In genomic region chr9:124660341-124660801, GRCh38 we compare ENCODE assay signal across 8 cellular contexts.
DNase-seq lines count a peak whose midpoint lies in the region; ATAC-seq, FAIRE-seq and TF ChIP-seq lines count a peak whose summit lies in the region.

No MANE protein-coding gene starts in this region.

- H3K79me2 ChIP-seq in HCT116 (ENCODE audit: insufficient read depth, low read length) = peaks cover 46% of the 10 kb centered on the region
- peaks cover 57% of the 10 kb centered on the region for H3K79me2 ChIP-seq in HepG2 (ENCODE audit: insufficient read depth, low read length)

- in situ Hi-C loops in HepG2 (cut with HindIII; ENCODE audit: extremely low pct_ligation_motif_present, low pct_unique_long_range_greater_than_20kb) = no loop called here

- RAD21 ChIA-PET in HCT116 (lab: Charles Lee; ENCODE audit: low non-redundant PET in 1 of 2, low total read pairs in 2 of 2, uncharacterized antibody in 2 of 2, unreplicated experiment in 2 of 2) = no interaction called here

- DNase-seq in CD8-positive, alpha-beta T cell = no peak
- DNase-seq in HCT116 (ENCODE audit: low read depth, low spot score) (no peak), OCI-M1 (lab: John Stamatoyannopoulos, UW) (peak; percentile 76), caudate nucleus (lab: John Stamatoyannopoulos, UW) (peak in 49 of 61 donors; percentile 3 to 71 (median 33)), HepG2 (ENCODE audit: low spot score) (peak; percentile 36), superior temporal gyrus (ENCODE audit: extremely low spot score) (peak; percentile 87), activated gamma-delta T cell treated with Interleukin-2 at 50 U/mL for 16 hours (no peak)
- no peak for DNase-seq in stimulated activated naive CD4-positive, alpha-beta T cell treated with Interleukin-2 at 50 U/mL for 16 hours (lab: John Stamatoyannopoulos, UW)

- H3K4me3 ChIP-seq in CD8-positive, alpha-beta T cell (ENCODE audit: low read depth, low read length) = peak overlapping the region; percentile 60
- H3K4me3 ChIP-seq in HCT116 (replicated peaks in 1 of 2; ENCODE audit: low read depth in 1 of 2, low read length in 2 of 2) (no peak overlapping the region), HepG2 (replicated peaks in 1 of 3; ENCODE audit: insufficient read depth in 1 of 3, low read depth in 2 of 3, low read length in 3 of 3) (peak overlapping the region; percentile 55 to 73 (median 69); a peak in 4 of 6 replicates)

- CTCF ChIA-PET in CD8-positive, alpha-beta T cell (lab: Charles Lee) = interaction anchor here (0.6 to 3.4 kb wide), 4 partner anchors 14 to 123 kb away, joined by 3 to 8 read pairs (median 4); no protein-coding TSS in a partner anchor
- CTCF ChIA-PET in HCT116 (lab: Charles Lee) = interaction anchor here (2.0 to 2.8 kb wide), 2 partner anchors 43 to 193 kb away, joined by 5 to 11 read pairs; partner anchors contain the start of gene WDR38
- CTCF ChIA-PET in HepG2 (lab: Yijun Ruan, JAX; ENCODE audit: low intra/inter-chr PET ratio, low total read pairs) = no interaction called here

- intact Hi-C loops in CD8-positive, alpha-beta T cell (cut with DNase I, micrococcal nuclease) = no loop called here
- intact Hi-C loops in HCT116 (cut with micrococcal nuclease) = no loop called here
- intact Hi-C loops in HepG2 (cut with micrococcal nuclease; ENCODE audit: unreplicated experiment) = no loop called here

- no peaks in the 10 kb centered on the region for H3K9me3 ChIP-seq in CD8-positive, alpha-beta T cell (ENCODE audit: low read length)
- H3K9me3 ChIP-seq in HCT116 (ENCODE audit: control insufficient read depth in 1 of 2, insufficient read depth in 1 of 2, low read depth in 1 of 2, low read length in 2 of 2) (no peaks in the 10 kb centered on the region), HepG2 (ENCODE audit: low read length) (no peaks in the 10 kb centered on the region)

- no peak overlapping the region for H3K27ac ChIP-seq in CD8-positive, alpha-beta T cell (ENCODE audit: low read depth, low read length)
- H3K27ac ChIP-seq in HCT116 (ENCODE audit: low read depth, low read length) (no peak overlapping the region), caudate nucleus (ENCODE audit: low read depth, low read length) (peak overlapping the region; percentile 16), HepG2 (ENCODE audit: extremely low read length, insufficient read depth, low read length) (peak overlapping the region; percentile 94)

- H4K20me1 ChIP-seq in HCT116 (ENCODE audit: insufficient read depth) (no peaks in the 10 kb centered on the region), HepG2 (ENCODE audit: insufficient read depth, low read length) (no peaks in the 10 kb centered on the region)

- peak overlapping the region; percentile 72 for H3K9ac ChIP-seq in HCT116 (ENCODE audit: low read length)
- H3K9ac ChIP-seq in HepG2 (ENCODE audit: insufficient read depth, low read depth, low read length) = peak overlapping the region; percentile 76

- FAIRE-seq in HepG2 (lab: Jason Lieb, UNC) = no peak

- H3K27ac Mint-ChIP-seq in CD8-positive, alpha-beta T cell = peak overlapping the region; percentile 62

- no peaks in the 10 kb centered on the region for H3K9me2 ChIP-seq in HCT116 (ENCODE audit: insufficient read depth)

- H2AFZ ChIP-seq in HCT116 (ENCODE audit: low read depth, low read length, poor library complexity, severe bottlenecking) (no peak overlapping the region), HepG2 (ENCODE audit: low read length) (no peak overlapping the region)

- H3K36me3 Mint-ChIP-seq in CD8-positive, alpha-beta T cell = peaks cover 6% of the 10 kb centered on the region

- H3K36me3 ChIP-seq in CD8-positive, alpha-beta T cell (ENCODE audit: insufficient read depth, low read length) = no peaks in the 10 kb centered on the region
- H3K36me3 ChIP-seq in HCT116 (ENCODE audit: control insufficient read depth in 1 of 2, insufficient read depth in 2 of 2, low read length in 2 of 2) = no peaks in the 10 kb centered on the region
- H3K36me3 ChIP-seq in HepG2 (replicated peaks in 1 of 2; ENCODE audit: control insufficient read depth in 1 of 2, insufficient read depth in 2 of 2, low read length in 2 of 2) = no peaks in the 10 kb centered on the region

- peak overlapping the region; percentile 96 for H3K4me3 Mint-ChIP-seq in CD8-positive, alpha-beta T cell

- WGBS in HepG2 (ENCODE audit: low lambda C conversion rate) = 60% methylated on average over 11 of the region's 11 CpGs

- no peak for TF ChIP-seq CTCF in CD8-positive, alpha-beta T cell (IDR thresholded peaks at IDR 0.05)
- no peak for TF ChIP-seq CTCF in HCT116 (IDR thresholded peaks at IDR 0.05 in 2 of 3, conservative IDR thresholded peaks at IDR 0.05 in 1 of 3; ENCODE audit: borderline replicate concordance in 1 of 3, insufficient read depth in 1 of 3, low read depth in 2 of 3, low read length in 2 of 3)
- no peak for TF ChIP-seq CTCF in HepG2 (CRISPR knock-in tag; IDR thresholded peaks at IDR 0.05)

- no peaks in the 10 kb centered on the region for H3K9me3 Mint-ChIP-seq in CD8-positive, alpha-beta T cell

- peak overlapping the region; percentile 91 for H3K4me2 ChIP-seq in HCT116 (ENCODE audit: low read length)
- H3K4me2 ChIP-seq in HepG2 (ENCODE audit: low read depth, low read length) = peak overlapping the region; percentile 86

- no peak for TF ChIP-seq EP300 in HepG2 (IDR thresholded peaks at IDR 0.05; ENCODE audit: low read depth in 2 of 2, low read length in 2 of 2)
- no peak for TF ChIP-seq EP300 in HepG2 (CRISPR knock-in tag; IDR thresholded peaks at IDR 0.05; ENCODE audit: borderline replicate concordance)

- H3K4me1 ChIP-seq in CD8-positive, alpha-beta T cell (ENCODE audit: insufficient read depth, low read length) = peaks cover 16% of the 10 kb centered on the region
- H3K4me1 ChIP-seq in HCT116 (ENCODE audit: control insufficient read depth in 1 of 2, insufficient read depth in 2 of 2, low read length in 2 of 2) = peaks cover 15 to 39% of the 10 kb centered on the region in 2 experiments; a peak in 3 of 4 replicates
- peaks cover 82% of the 10 kb centered on the region for H3K4me1 ChIP-seq in HepG2 (ENCODE audit: insufficient read depth, low read length)

- H3K27me3 ChIP-seq in CD8-positive, alpha-beta T cell (ENCODE audit: insufficient read depth, low read length) = no peaks in the 10 kb centered on the region
- H3K27me3 ChIP-seq in HCT116 (ENCODE audit: insufficient read depth, low read length) (no peaks in the 10 kb centered on the region), HepG2 (ENCODE audit: control insufficient read depth in 1 of 2, insufficient read depth in 2 of 2, low read length in 2 of 2) (no peaks in the 10 kb centered on the region)

- TF ChIP-seq RAD21 in HCT116 (IDR thresholded peaks at IDR 0.05; ENCODE audit: low read depth) (no peak), HepG2 (CRISPR knock-in tag; IDR thresholded peaks at IDR 0.05) (no peak)

- BruUV-seq in HCT116 (replicated peaks; lab: Mats Ljungman, UMichigan) = no TSS peak
- BruUV-seq in HepG2 (replicated peaks; lab: Mats Ljungman, UMichigan) = no TSS peak

- H3K4me1 Mint-ChIP-seq in CD8-positive, alpha-beta T cell (ENCODE audit: low read depth) = peaks cover 30% of the 10 kb centered on the region

- POLR2A ChIA-PET in CD8-positive, alpha-beta T cell (lab: Charles Lee) = no interaction called here
- POLR2A ChIA-PET in HCT116 (lab: Charles Lee) = interaction anchor here (1.2 to 2.9 kb wide), 2 partner anchors 14 to 71 kb away, joined by 3 to 12 read pairs; no protein-coding TSS in a partner anchor
- POLR2A ChIA-PET in HepG2 (lab: Yijun Ruan, JAX) = interaction anchor here (0.7 to 1.8 kb wide), 4 partner anchors 14 to 50 kb away, joined by 3 to 8 read pairs (median 4); no protein-coding TSS in a partner anchor

- peaks cover 5% of the 10 kb centered on the region for H3K27me3 Mint-ChIP-seq in CD8-positive, alpha-beta T cell (ENCODE audit: low read depth)

- no peak for TF ChIP-seq POLR2A in HCT116 (IDR thresholded peaks at IDR 0.05; ENCODE audit: borderline replicate concordance, extremely low read depth, insufficient read depth, insufficient read length)
- no peak for TF ChIP-seq POLR2A in HepG2 (IDR thresholded peaks at IDR 0.05; ENCODE audit: insufficient read depth in 1 of 2, low read depth in 2 of 2, low read length in 2 of 2)

- ATAC-seq in CD8-positive, alpha-beta T cell = no peak
- ATAC-seq in HCT116 (no peak), HepG2 (no peak)

TF ChIP-seq in HCT116, 20 proteins besides CTCF, POLR2A, EP300 and RAD21 (continues in another document):
- TF ChIP-seq POLR2AphosphoS5 (IDR thresholded peaks at IDR 0.05; ENCODE audit: low read depth, low read length) = no peak
- no peak for TF ChIP-seq EZH2 (IDR thresholded peaks at IDR 0.05)
- TF ChIP-seq ZBTB33 (IDR thresholded peaks at IDR 0.05; ENCODE audit: extremely low read depth, insufficient replicate concordance, low read length) = no peak

TF ChIP-seq in HepG2, 621 proteins besides CTCF, POLR2A, EP300 and RAD21 (continues in another document):
- 0 out of 2 replicates have a peak, but pooled peaks have one; percentile 29 for TF ChIP-seq POGZ (CRISPR knock-in tag; IDR thresholded peaks at IDR 0.05)

Comparison
In these comparisons a context has a peak if more than half of its experiments do, and no peak if none do; other contexts are left out.
1. DNase-seq: peak in OCI-M1 (single experiment), caudate nucleus (49 of 61), HepG2 (single experiment) and superior temporal gyrus (single experiment); none in CD8-positive, alpha-beta T cell (0 of 7), HCT116 (single experiment), activated gamma-delta T cell treated with Interleukin-2 at 50 U/mL for 16 hours (single experiment) and stimulated activated naive CD4-positive, alpha-beta T cell treated with Interleukin-2 at 50 U/mL for 16 hours (single experiment).
2. H3K27ac ChIP-seq: peak in caudate nucleus (single experiment) and HepG2 (single experiment); none in CD8-positive, alpha-beta T cell (single experiment) and HCT116 (single experiment).
3. H3K4me3 ChIP-seq: peak in CD8-positive, alpha-beta T cell (single experiment) and HepG2 (3 of 3); none in HCT116 (0 of 2).